In the genomic region with DNA sequence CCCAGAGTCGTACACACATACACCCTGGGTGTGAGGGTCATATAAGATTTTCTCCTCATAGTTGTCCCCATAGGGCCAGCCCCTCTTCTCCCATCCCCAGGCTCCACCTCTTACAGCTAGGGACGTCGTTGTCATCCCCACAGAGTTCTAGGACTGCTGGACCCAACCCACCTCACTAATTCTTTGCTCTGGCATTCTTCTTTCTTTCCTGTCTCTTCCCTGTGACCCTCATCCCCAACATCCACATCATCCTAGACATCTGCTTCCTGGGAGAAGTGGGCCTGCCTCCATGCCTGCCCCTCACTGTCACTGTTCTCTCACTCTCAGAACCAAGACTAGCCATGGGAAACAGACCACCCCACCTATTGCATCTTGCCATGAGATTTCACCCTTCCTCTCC, we compare ENCODE assay signal across 9 cellular contexts. TPM values are rescaled to one million over a fixed set of nuclear protein-coding genes. Genes with fewer than 3 reads are reported as not detected.
A peak's percentile ranks its signal among the peaks of the same experiment; 100 is the strongest.
DNase-seq lines count a peak whose midpoint lies in the region; ATAC-seq, FAIRE-seq and TF ChIP-seq lines count a peak whose summit lies in the region.
"Had no signal": no experiment of that assay in that cellular context is flagged by ENCODE, and none has a peak within 500 bp of the region (broad histone marks: within the 10 kb centered on the region; RNA-seq: fewer than 3 reads in every experiment).

No MANE protein-coding gene starts in this region.

- H3K9me3 Mint-ChIP-seq in CD14-positive monocyte: no peaks in the 10 kb centered on the region

- peaks cover 53% of the 10 kb centered on the region for H3K4me1 Mint-ChIP-seq in CD14-positive monocyte

- DNase-seq in CD14-positive monocyte (ENCODE audit: low spot score): no peak
- no peak for DNase-seq in endothelial cell of umbilical vein (ENCODE audit: low read depth, low spot score)
- DNase-seq in T-helper 9 cell: no peak
- no peak for DNase-seq in AG20443 (ENCODE audit: low spot score)
- no peak for DNase-seq in NCI-H2196 treated with DMSO at 0.1 percent for 48 hours (lab: John Stamatoyannopoulos, UW; ENCODE audit: unreplicated experiment)
- DNase-seq: NCI-H2029 treated with DMSO at 0.1 percent for 48 hours had no signal

- intact Hi-C loops in CD14-positive monocyte (cut with micrococcal nuclease): loop anchor here in 1 of 2 donors (5.0 to 10.0 kb wide), 2 partner anchors 348 to 575 kb away; a partner anchor contains a TSS
- intact Hi-C loops in endothelial cell of umbilical vein (cut with micrococcal nuclease): loop anchor here (5.0 to 10.0 kb wide), 2 partner anchors 108 to 185 kb away; a partner anchor contains a TSS

- H3K4me3 ChIP-seq in OCI-LY3 (ENCODE audit: low read length): peak overlapping the region; percentile 92
- H3K4me3 ChIP-seq in endothelial cell of umbilical vein (replicated peaks in 1 of 3; ENCODE audit: insufficient read depth in 1 of 3, low read depth in 1 of 3, low read length in 3 of 3): peak overlapping the region in 2 of 3 experiments; percentile 75 to 88
- H3K4me3 ChIP-seq in neutrophil (ENCODE audit: low read depth in 1 of 2, low read length in 1 of 2): peak overlapping the region; percentile 88 to 94

- no peak for FAIRE-seq in endothelial cell of umbilical vein (lab: Jason Lieb, UNC)

- peaks cover 2 to 4% (median 2%) of the 10 kb centered on the region in 3 donors for H3K27me3 Mint-ChIP-seq in CD14-positive monocyte (ENCODE audit: low read depth in 3 of 3)

- H3K27ac Mint-ChIP-seq in CD14-positive monocyte: peak overlapping the region; percentile 71 to 96 (median 92)

- no peaks in the 10 kb centered on the region for H3K27me3 ChIP-seq in OCI-LY3 (ENCODE audit: low read depth, low read length)
- H3K27me3 ChIP-seq in endothelial cell of umbilical vein (ENCODE audit: control insufficient read depth in 2 of 2, insufficient read depth in 2 of 2, low read length in 2 of 2): no peaks in the 10 kb centered on the region
- H3K27me3 ChIP-seq in neutrophil: no peaks in the 10 kb centered on the region

- H2AFZ ChIP-seq in OCI-LY3 (ENCODE audit: low read depth, low read length) (no peak overlapping the region), endothelial cell of umbilical vein (ENCODE audit: low read depth, low read length) (no peak overlapping the region)

- H3K4me3 Mint-ChIP-seq in CD14-positive monocyte: peak overlapping the region; percentile 91 to 93

- BruUV-seq in endothelial cell of umbilical vein (replicated peaks; lab: Mats Ljungman, UMichigan): no TSS peak

- ATAC-seq in HG03135 (IDR thresholded peaks at IDR 0.05; ENCODE audit: unreplicated experiment): no peak

- TF ChIP-seq POLR2A in endothelial cell of umbilical vein (IDR thresholded peaks at IDR 0.05; ENCODE audit: low read depth, low read length): no peak

- H3K4me2 ChIP-seq in OCI-LY3 (ENCODE audit: low read length) (peak overlapping the region; percentile 82), endothelial cell of umbilical vein (ENCODE audit: insufficient read depth, low read length) (peak overlapping the region; percentile 88)

- peaks cover 4% of the 10 kb centered on the region; the same call in 1 of the 2 replicates for H4K20me1 ChIP-seq in OCI-LY3 (ENCODE audit: insufficient read depth, low read length)
- H4K20me1 ChIP-seq in endothelial cell of umbilical vein (replicated peaks; ENCODE audit: control insufficient read depth, extremely low read depth, insufficient read depth, low read length): peaks cover 4% of the 10 kb centered on the region

- CTCF ChIA-PET in endothelial cell of umbilical vein (lab: Charles Lee): interaction anchor here (1.9 kb wide), 1 partner anchor 11 kb away, joined by 6 read pairs; no protein-coding TSS in a partner anchor

- H3K9me1 ChIP-seq in endothelial cell of umbilical vein (replicated peaks; ENCODE audit: control insufficient read depth, extremely low read depth, insufficient read depth, low read length): no peaks in the 10 kb centered on the region

- H3K9ac ChIP-seq in OCI-LY3 (ENCODE audit: low read length): peak overlapping the region; percentile 85
- H3K9ac ChIP-seq in endothelial cell of umbilical vein (replicated peaks; ENCODE audit: extremely low read depth, insufficient read depth, low read length): peak overlapping the region; percentile 36

- H3K27ac ChIP-seq in OCI-LY3 (ENCODE audit: low read length) (no peak overlapping the region), endothelial cell of umbilical vein (ENCODE audit: insufficient read depth, low read depth, low read length) (no peak overlapping the region), neutrophil (peak overlapping the region; percentile 90)

- H3K4me1 ChIP-seq in OCI-LY3 (ENCODE audit: low read length) (peaks cover 32% of the 10 kb centered on the region), endothelial cell of umbilical vein (ENCODE audit: control insufficient read depth, extremely low read depth, insufficient read depth, low read length) (peaks cover 32% of the 10 kb centered on the region), neutrophil (ENCODE audit: control insufficient read depth in 1 of 2, insufficient read depth in 1 of 2, low read depth in 1 of 2, low read length in 1 of 2) (peaks cover 32 to 35% of the 10 kb centered on the region in 2 experiments)

- TF ChIP-seq CTCF in CD14-positive monocyte (IDR thresholded peaks at IDR 0.05) (no peak), OCI-LY3 (IDR thresholded peaks at IDR 0.05; ENCODE audit: low read depth, low read length) (no peak), endothelial cell of umbilical vein (IDR thresholded peaks at IDR 0.05; ENCODE audit: extremely low read depth in 1 of 2, insufficient read depth in 1 of 2, low read depth in 1 of 2, low read length in 2 of 2) (no peak), neutrophil (IDR thresholded peaks at IDR 0.05) (no peak)

- H3K36me3 ChIP-seq in OCI-LY3 (replicated peaks; ENCODE audit: low read depth, low read length) (peaks cover 27% of the 10 kb centered on the region), endothelial cell of umbilical vein (ENCODE audit: control insufficient read depth in 2 of 2, extremely low read depth in 1 of 2, insufficient read depth in 2 of 2, low read length in 2 of 2) (no peaks in the 10 kb centered on the region), neutrophil (peaks cover 11% of the 10 kb centered on the region)

- H3K9me3 ChIP-seq in OCI-LY3 (ENCODE audit: insufficient read depth, low read length): no peaks in the 10 kb centered on the region
- no peaks in the 10 kb centered on the region for H3K9me3 ChIP-seq in endothelial cell of umbilical vein (replicated peaks; ENCODE audit: control insufficient read depth, insufficient read depth, low read length)
- no peaks in the 10 kb centered on the region for H3K9me3 ChIP-seq in neutrophil

- H3K36me3 Mint-ChIP-seq in CD14-positive monocyte: peaks cover 32 to 33% of the 10 kb centered on the region in 2 donors

- POLR2A ChIA-PET in endothelial cell of umbilical vein (lab: Charles Lee): no interaction called here

- dilution Hi-C loops in endothelial cell of umbilical vein (cut with MboI; ENCODE audit: extremely low pct_ligation_motif_present, low sequenced_read_pairs): no loop called here

- H3K79me2 ChIP-seq in OCI-LY3 (ENCODE audit: low read length) (peaks cover 61% of the 10 kb centered on the region), endothelial cell of umbilical vein (ENCODE audit: control insufficient read depth, insufficient read depth, low read length) (peaks cover 58% of the 10 kb centered on the region)

TF ChIP-seq in endothelial cell of umbilical vein, 7 proteins besides CTCF, POLR2A, EP300 and RAD21:
- TF ChIP-seq POLR2AphosphoS5 (IDR thresholded peaks at IDR 0.05; ENCODE audit: insufficient read depth, low read depth, low read length): no peak
- TF ChIP-seq GATA2 (IDR thresholded peaks at IDR 0.05; ENCODE audit: insufficient read depth, insufficient read length, low read depth, low read length): no peak
- TF ChIP-seq, protein P1, sequence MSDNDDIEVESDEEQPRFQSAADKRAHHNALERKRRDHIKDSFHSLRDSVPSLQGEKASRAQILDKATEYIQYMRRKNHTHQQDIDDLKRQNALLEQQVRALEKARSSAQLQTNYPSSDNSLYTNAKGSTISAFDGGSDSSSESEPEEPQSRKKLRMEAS (IDR thresholded peaks at IDR 0.05; ENCODE audit: insufficient read depth, insufficient read length): no peak
- TF ChIP-seq JUN (IDR thresholded peaks at IDR 0.05; ENCODE audit: borderline replicate concordance, insufficient read depth, insufficient read length, low read depth): no peak
- no peak for TF ChIP-seq MYC (IDR thresholded peaks at IDR 0.05; ENCODE audit: low read depth, low read length)
- no peak for TF ChIP-seq EZH2 (IDR thresholded peaks at IDR 0.05; ENCODE audit: borderline replicate concordance, low read depth, low read length, severe bottlenecking)
- no peak for TF ChIP-seq FOS (IDR thresholded peaks at IDR 0.05; ENCODE audit: borderline replicate concordance, insufficient read depth, low read length)

RNA-seq across cellular contexts. Expression of a gene that starts 1.1 kb away (rescaled TPM):
- polyA plus RNA-seq in CD14-positive monocyte (100 to 1,000 TPM; 103 to 138 TPM), endothelial cell of umbilical vein (166 and 354 TPM in 2 replicates)
- 140 and 142 TPM in 2 replicates for total RNA-seq in endothelial cell of umbilical vein
- 182 and 258 TPM in 2 replicates for polyA plus RNA-seq in endothelial cell of umbilical vein (2011; cell fraction: cytosol; rRNA removed)
- 86.0 and 117 TPM in 2 replicates for polyA plus RNA-seq in endothelial cell of umbilical vein (2011; cell fraction: nucleus; rRNA removed)
- polyA plus RNA-seq in endothelial cell of umbilical vein (2012): 188 and 195 TPM in 2 replicates
- 62.6 and 67.5 TPM in 2 replicates for polyA minus RNA-seq in endothelial cell of umbilical vein
- polyA minus RNA-seq in endothelial cell of umbilical vein (2011; cell fraction: cytosol; rRNA and poly(A)+ RNA removed): 23.2 TPM
- polyA minus RNA-seq in endothelial cell of umbilical vein (2011; cell fraction: nucleus; rRNA and poly(A)+ RNA removed): 30.0 and 35.6 TPM in 2 replicates
